Comparison of ENCODE assay signal across 31 cellular contexts in genomic region chr11:3224730-3225098, GRCh38. TPM values are rescaled to one million over a fixed set of nuclear protein-coding genes. Genes with fewer than 3 reads are reported as not detected.
DNase-seq lines count a peak whose midpoint lies in the region; ATAC-seq and TF ChIP-seq lines count a peak whose summit lies in the region.
"Had no signal": no experiment of that assay in that cellular context is flagged by ENCODE, and none has a peak within 500 bp of the region (broad histone marks: within the 10 kb centered on the region; RNA-seq: fewer than 3 reads in every experiment).

No MANE protein-coding gene starts in this region.

- H3K36me3 Mint-ChIP-seq in glutamatergic neuron (ENCODE audit: unreplicated experiment), result no peaks in the 10 kb centered on the region
- H3K36me3 Mint-ChIP-seq: activated CD4-positive, alpha-beta memory T cell treated with anti-CD3 and anti-CD28 coated beads for 36 hours; activated naive CD4-positive, alpha-beta T cell treated with anti-CD3 and anti-CD28 coated beads, Interleukin-2, amount 50 U/mL, for 24 hours had no signal

- TF ChIP-seq CTCF in glutamatergic neuron (IDR thresholded peaks at IDR 0.05; ENCODE audit: partially characterized antibody, unreplicated experiment), result no peak
- no peak for TF ChIP-seq CTCF in osteoblast (IDR thresholded peaks at IDR 0.05; ENCODE audit: extremely low read depth, low read depth, low read length)

- no peak overlapping the region for H3K27ac ChIP-seq in BLaER1
- no peak overlapping the region for H3K27ac ChIP-seq in osteoblast (ENCODE audit: low read depth, low read length)
- H3K27ac ChIP-seq: left lung, suprapubic skin, upper lobe of left lung had no signal

- no peaks in the 10 kb centered on the region for H3K79me2 ChIP-seq in osteoblast (ENCODE audit: insufficient read depth, low read length)

- no peak overlapping the region for H2AFZ ChIP-seq in osteoblast (ENCODE audit: low read length)

- no peak overlapping the region for H3K4me3 Mint-ChIP-seq in glutamatergic neuron (ENCODE audit: unreplicated experiment)
- H3K4me3 Mint-ChIP-seq: activated CD4-positive, alpha-beta memory T cell treated with anti-CD3 and anti-CD28 coated beads for 36 hours; activated naive CD4-positive, alpha-beta T cell treated with anti-CD3 and anti-CD28 coated beads, Interleukin-2, amount 50 U/mL, for 24 hours; immature natural killer cell had no signal

- H3K4me2 ChIP-seq in BLaER1 (peak overlapping the region; percentile 91), osteoblast (ENCODE audit: insufficient read depth, low read length) (no peak overlapping the region)

- DNase-seq in H7 (peak; percentile 41), glutamatergic neuron (no peak), osteoblast (ENCODE audit: insufficient read length, low spot score, missing footprints) (peak; percentile 78), GF-D8 (lab: John Stamatoyannopoulos, UW) (no peak), HT-29 (ENCODE audit: low spot score) (no peak)
- DNase-seq: activated CD4-positive, alpha-beta memory T cell treated with anti-CD3 and anti-CD28 coated beads for 36 hours; activated CD4-positive, CD25-positive, alpha-beta regulatory T cell; Calu3; DMS79 treated with DMSO at 0.1 percent for 48 hours; immature natural killer cell; KBM-7; MG63; NCI-H1105 treated with DMSO at 0.1 percent for 48 hours; NCI-H187 treated with DMSO at 0.1 percent for 48 hours; NCI-H2171; occipital lobe; small intestine; stimulated activated naive CD4-positive, alpha-beta T cell treated with Interleukin-2 at 50 U/mL for 16 hours had no signal

- H3K27me3 ChIP-seq in BLaER1 (no peaks in the 10 kb centered on the region), H7 (ENCODE audit: control insufficient read depth, insufficient read depth, low read length) (no peaks in the 10 kb centered on the region), osteoblast (ENCODE audit: insufficient read depth, low read length) (peaks cover 29% of the 10 kb centered on the region)
- H3K27me3 ChIP-seq: MG63, upper lobe of left lung had no signal

- H3K4me1 Mint-ChIP-seq in glutamatergic neuron (ENCODE audit: low read depth, unreplicated experiment), result peaks cover 14% of the 10 kb centered on the region

- H4K20me1 ChIP-seq in BLaER1 (no peaks in the 10 kb centered on the region), osteoblast (ENCODE audit: insufficient read depth, low read length) (no peaks in the 10 kb centered on the region)

- ATAC-seq in GM21360 (IDR thresholded peaks at IDR 0.05; ENCODE audit: unreplicated experiment), result no peak
- ATAC-seq: left lung had no signal

- H3K27ac Mint-ChIP-seq in glutamatergic neuron (ENCODE audit: unreplicated experiment), result peak overlapping the region; percentile 33
- H3K27ac Mint-ChIP-seq: activated CD4-positive, alpha-beta memory T cell treated with anti-CD3 and anti-CD28 coated beads for 36 hours; activated naive CD4-positive, alpha-beta T cell treated with anti-CD3 and anti-CD28 coated beads, Interleukin-2, amount 50 U/mL, for 24 hours; immature natural killer cell had no signal

- peaks cover 3% of the 10 kb centered on the region for H3K27me3 Mint-ChIP-seq in glutamatergic neuron (ENCODE audit: unreplicated experiment)

- H3K4me3 ChIP-seq in BLaER1 (no peak overlapping the region), H7 (ENCODE audit: insufficient read depth, low read depth, low read length) (no peak overlapping the region), osteoblast (ENCODE audit: insufficient read depth, low read length) (no peak overlapping the region)
- H3K4me3 ChIP-seq: left lung, MG63, suprapubic skin, upper lobe of left lung had no signal

- H3K9ac ChIP-seq in BLaER1, result no peak overlapping the region

- H3K4me1 ChIP-seq in BLaER1 (peaks cover 82% of the 10 kb centered on the region), osteoblast (ENCODE audit: insufficient read depth, low read length) (no peaks in the 10 kb centered on the region)

- H3K9me3 ChIP-seq in BLaER1 (no peaks in the 10 kb centered on the region), osteoblast (ENCODE audit: low read depth, low read length) (no peaks in the 10 kb centered on the region)
- H3K9me3 ChIP-seq: left lung, MG63, suprapubic skin, upper lobe of left lung had no signal

- peaks cover 5% of the 10 kb centered on the region for H3K9me3 Mint-ChIP-seq in glutamatergic neuron (ENCODE audit: unreplicated experiment)
- H3K9me3 Mint-ChIP-seq: activated CD4-positive, alpha-beta memory T cell treated with anti-CD3 and anti-CD28 coated beads for 36 hours; activated naive CD4-positive, alpha-beta T cell treated with anti-CD3 and anti-CD28 coated beads, Interleukin-2, amount 50 U/mL, for 24 hours; immature natural killer cell had no signal

- H3K36me3 ChIP-seq in BLaER1 (no peaks in the 10 kb centered on the region), H7 (replicated peaks; ENCODE audit: control insufficient read depth, insufficient read depth, low read length) (no peaks in the 10 kb centered on the region), osteoblast (ENCODE audit: insufficient read depth, low read length) (no peaks in the 10 kb centered on the region)
- H3K36me3 ChIP-seq: left lung, MG63, suprapubic skin, upper lobe of left lung had no signal

RNA-seq across cellular contexts. Expression of gene MRGPRG, which starts 6.1 kb away (rescaled TPM):
- not detected in 2 replicates for total RNA-seq in H7 (2014; rRNA removed; shearing (Covaris generic))
- total RNA-seq in glutamatergic neuron (ENCODE audit: unreplicated experiment) (not detected), osteoblast (not detected in 2 replicates)
- not detected in 2 replicates for total RNA-seq in HT-29 (2014; rRNA removed; shearing (Covaris generic))
- total RNA-seq: activated CD4-positive, alpha-beta memory T cell treated with anti-CD3 and anti-CD28 coated beads for 36 hours; Calu3; cerebellum; fibroblast of lung; H4; left lung; NCI-H460; occipital lobe; RPMI7951; SK-MEL-5; suprapubic skin; T-helper 1 cell treated with Interleukin-12 subunit alpha and Interleukin-12 subunit beta and Interleukin-4 antibody, amounts not matched to agents 30 ng/mL and 1 ng/mL, for 36 hours; upper lobe of left lung had no signal

RNA-seq across cellular contexts. Expression of gene MRGPRE, which starts 7.5 kb away (rescaled TPM):
- not detected in 2 replicates for total RNA-seq in H7 (2014; rRNA removed; shearing (Covaris generic))
- 1.0 TPM for total RNA-seq in glutamatergic neuron (ENCODE audit: unreplicated experiment)
- under 0.01 TPM in 1 of 2 replicates, not detected in the other for total RNA-seq in osteoblast
- total RNA-seq in HT-29 (2014; rRNA removed; shearing (Covaris generic)), result 0.36 TPM in 1 of 2 replicates, not detected in the other
- total RNA-seq: activated CD4-positive, alpha-beta memory T cell treated with anti-CD3 and anti-CD28 coated beads for 36 hours; Calu3; H4; NCI-H460; occipital lobe; RPMI7951; SK-MEL-5; T-helper 1 cell treated with Interleukin-12 subunit alpha and Interleukin-12 subunit beta and Interleukin-4 antibody, amounts not matched to agents 30 ng/mL and 1 ng/mL, for 36 hours had no signal

RNA-seq across cellular contexts. Expression of gene OSBPL5, which starts 59.6 kb away (rescaled TPM):
- 21.1 and 23.7 TPM in 2 replicates for total RNA-seq in H7 (2014; rRNA removed; shearing (Covaris generic))
- total RNA-seq in glutamatergic neuron (ENCODE audit: unreplicated experiment), result 115 TPM
- total RNA-seq in osteoblast, result 46.0 and 49.9 TPM in 2 replicates
- 93.1 and 106 TPM in 2 replicates for total RNA-seq in HT-29 (2014; rRNA removed; shearing (Covaris generic))

Comparison
In these comparisons a context has a peak if more than half of its experiments do, and no peak if none do; other contexts are left out.
1. DNase-seq: peak in H7 (single experiment) and osteoblast (single experiment); none in glutamatergic neuron (single experiment), GF-D8 (single experiment) and HT-29 (single experiment).